Comparison of ENCODE assay signal across 16 cellular contexts in genomic region chr11:13298765-13299164, GRCh38. TPM values are rescaled to one million over a fixed set of nuclear protein-coding genes. Genes with fewer than 3 reads are reported as not detected.
DNase-seq lines count a peak whose midpoint lies in the region; ATAC-seq and TF ChIP-seq lines count a peak whose summit lies in the region.
"Had no signal": no experiment of that assay in that cellular context is flagged by ENCODE, and none has a peak within 500 bp of the region (broad histone marks: within the 10 kb centered on the region; RNA-seq: fewer than 3 reads in every experiment).

No MANE protein-coding gene starts in this region.

- in situ Hi-C loops in gastrocnemius medialis (cut with MboI; ENCODE audit: low sequenced_read_pairs in 4 of 4), result no loop called here

- H3K36me3 Mint-ChIP-seq in activated T-cell treated with anti-CD3 and anti-CD28 coated beads, Interleukin-2, amount 50 U/mL, for 24 hours (ENCODE audit: low read depth), result peaks cover 13% of the 10 kb centered on the region
- H3K36me3 Mint-ChIP-seq in endodermal cell (ENCODE audit: low read depth), result no peaks in the 10 kb centered on the region

- H3K36me3 ChIP-seq in endodermal cell (ENCODE audit: control insufficient read depth, insufficient read depth, low read length), result no peaks in the 10 kb centered on the region
- H3K36me3 ChIP-seq in spleen, result no peaks in the 10 kb centered on the region
- H3K36me3 ChIP-seq in gastrocnemius medialis, result no peaks in the 10 kb centered on the region
- H3K36me3 ChIP-seq in effector memory CD4-positive, alpha-beta T cell (ENCODE audit: control insufficient read depth, insufficient read depth, low read length), result no peaks in the 10 kb centered on the region
- H3K36me3 ChIP-seq: HAP-1, Peyer's patch had no signal

- peaks cover 67% of the 10 kb centered on the region for H3K4me1 Mint-ChIP-seq in activated T-cell treated with anti-CD3 and anti-CD28 coated beads, Interleukin-2, amount 50 U/mL, for 24 hours (ENCODE audit: low read depth)
- H3K4me1 Mint-ChIP-seq in endodermal cell, result peaks cover 15% of the 10 kb centered on the region

- H3K27me3 Mint-ChIP-seq in activated T-cell treated with anti-CD3 and anti-CD28 coated beads, Interleukin-2, amount 50 U/mL, for 24 hours, result no peaks in the 10 kb centered on the region
- H3K27me3 Mint-ChIP-seq in endodermal cell (ENCODE audit: insufficient read depth), result no peaks in the 10 kb centered on the region
- H3K27me3 Mint-ChIP-seq: IgD-negative memory B cell had no signal

- H3K9me3 Mint-ChIP-seq in activated T-cell treated with anti-CD3 and anti-CD28 coated beads, Interleukin-2, amount 50 U/mL, for 24 hours, result peaks cover 2% of the 10 kb centered on the region
- H3K9me3 Mint-ChIP-seq in endodermal cell, result no peaks in the 10 kb centered on the region

- H3K9me3 ChIP-seq in endodermal cell (ENCODE audit: control insufficient read depth, low read length) (no peaks in the 10 kb centered on the region), spleen (no peaks in the 10 kb centered on the region), gastrocnemius medialis (no peaks in the 10 kb centered on the region)
- H3K9me3 ChIP-seq in effector memory CD4-positive, alpha-beta T cell (ENCODE audit: control insufficient read depth, low read length), result no peaks in the 10 kb centered on the region
- H3K9me3 ChIP-seq: A549, HAP-1, Peyer's patch had no signal

- intact Hi-C loops in spleen (cut with DNase I; ENCODE audit: low total_unique reads), result no loop called here
- intact Hi-C loops in gastrocnemius medialis (cut with DNase I; ENCODE audit: low total_unique reads), result no loop called here

- H3K27ac ChIP-seq in endodermal cell (ENCODE audit: low read depth, low read length) (no peak overlapping the region), spleen (peak overlapping the region in 1 of 8 donors; percentile 60), gastrocnemius medialis (peak overlapping the region in 1 of 4 donors; percentile 33)
- H3K27ac ChIP-seq in effector memory CD4-positive, alpha-beta T cell (ENCODE audit: insufficient read depth, low read length, poor library complexity, severe bottlenecking), result no peak overlapping the region
- H3K27ac ChIP-seq: A549, Peyer's patch had no signal

- H3K9ac ChIP-seq in endodermal cell (ENCODE audit: extremely low read depth, low read length, poor library complexity, severe bottlenecking), result no peak overlapping the region

- peak; percentile 38 for TF ChIP-seq CTCF in endodermal cell (conservative IDR thresholded peaks at IDR 0.05)
- TF ChIP-seq CTCF in spleen (IDR thresholded peaks at IDR 0.05 in 8 of 11, conservative IDR thresholded peaks at IDR 0.05 in 3 of 11), result no peak
- TF ChIP-seq CTCF in gastrocnemius medialis (IDR thresholded peaks at IDR 0.05 in 4 of 5, conservative IDR thresholded peaks at IDR 0.05 in 1 of 5), result no peak

- no peak for ATAC-seq in gastrocnemius medialis
- ATAC-seq: A549, GM12878 had no signal

- H3K4me3 ChIP-seq in endodermal cell (ENCODE audit: low read length) (no peak overlapping the region), spleen (no peak overlapping the region), gastrocnemius medialis (no peak overlapping the region)
- H3K4me3 ChIP-seq in effector memory CD4-positive, alpha-beta T cell (ENCODE audit: insufficient read depth, low read depth, low read length, poor library complexity, severe bottlenecking), result no peak overlapping the region
- H3K4me3 ChIP-seq: A549, GM12878, HAP-1, Peyer's patch had no signal

- H3K27ac Mint-ChIP-seq in activated T-cell treated with anti-CD3 and anti-CD28 coated beads, Interleukin-2, amount 50 U/mL, for 24 hours, result peak overlapping the region; percentile 66
- H3K27ac Mint-ChIP-seq in endodermal cell, result no peak overlapping the region
- H3K27ac Mint-ChIP-seq: IgD-negative memory B cell had no signal

- TF ChIP-seq POLR2A in spleen (IDR thresholded peaks at IDR 0.05) (no peak), gastrocnemius medialis (IDR thresholded peaks at IDR 0.05) (no peak)

- no peak overlapping the region for H3K4me3 Mint-ChIP-seq in activated T-cell treated with anti-CD3 and anti-CD28 coated beads, Interleukin-2, amount 50 U/mL, for 24 hours
- H3K4me3 Mint-ChIP-seq in endodermal cell, result no peak overlapping the region
- H3K4me3 Mint-ChIP-seq: CD14-positive monocyte had no signal

- no peak for DNase-seq in activated T-cell treated with anti-CD3 and anti-CD28 coated beads, Interleukin-2, amount 50 U/mL, for 24 hours
- no peak for DNase-seq in activated T-cell treated with anti-CD3 and anti-CD28 coated beads, Interleukin-2, amount 50 U/mL, for 1 hour
- DNase-seq in SK-N-DZ (ENCODE audit: low spot score) (peak; percentile 12), endodermal cell (no peak), spleen (peak; percentile 53), gastrocnemius medialis (no peak)
- DNase-seq in effector memory CD4-positive, alpha-beta T cell, result no peak
- DNase-seq: DMS79, NCI-H1417 treated with DMSO at 0.1 percent for 48 hours, NCI-H82, Peyer's patch had no signal

- WGBS in endodermal cell (ENCODE audit: insufficient coverage in 1 of 2, insufficient read length in 1 of 2), 2 experiments, result 75 to 85% methylated on average over 2 to 4 of the region's 4 CpGs
- WGBS in spleen, 5 donors, result 57 to 75% (median 64%) methylated on average over 4 of the region's 4 CpGs

- H3K4me1 ChIP-seq in endodermal cell (ENCODE audit: control insufficient read depth, insufficient read depth, low read length) (no peaks in the 10 kb centered on the region), spleen (peaks cover 19 to 100% (median 74%) of the 10 kb centered on the region in 6 donors), gastrocnemius medialis (peaks cover 87 to 96% of the 10 kb centered on the region in 2 donors)
- H3K4me1 ChIP-seq in effector memory CD4-positive, alpha-beta T cell (ENCODE audit: control insufficient read depth, insufficient read depth, low read length, poor library complexity, severe bottlenecking), result peaks cover 36% of the 10 kb centered on the region
- H3K4me1 ChIP-seq: A549, HAP-1 had no signal

- H3K27me3 ChIP-seq in endodermal cell (ENCODE audit: control insufficient read depth, insufficient read depth, low read length, poor library complexity, severe bottlenecking) (no peaks in the 10 kb centered on the region), spleen (replicated peaks in 1 of 7) (no peaks in the 10 kb centered on the region), gastrocnemius medialis (no peaks in the 10 kb centered on the region)
- no peaks in the 10 kb centered on the region for H3K27me3 ChIP-seq in effector memory CD4-positive, alpha-beta T cell (replicated peaks; ENCODE audit: control insufficient read depth, insufficient read depth, low read length, poor library complexity, severe bottlenecking)
- H3K27me3 ChIP-seq: Peyer's patch had no signal

RNA-seq across cellular contexts. Expression of gene BMAL1, which starts 21.2 kb away (rescaled TPM):
- polyA plus RNA-seq in SK-N-DZ (2014; cell fraction: cytosol; rRNA removed), result 9.9 and 20.0 TPM in 2 replicates
- polyA plus RNA-seq in SK-N-DZ (2014; cell fraction: nucleus; rRNA removed), result 19.1 and 20.9 TPM in 2 replicates
- 1 to 10 TPM; 3.7 to 7.2 TPM for total RNA-seq in endodermal cell
- 4.3 TPM for polyA plus RNA-seq in endodermal cell (2013, experiment 1 of 2)
- polyA plus RNA-seq in endodermal cell (2013, experiment 2 of 2), result 5.7 TPM
- total RNA-seq in spleen, result 10 to 100 TPM; 33.1 to 58.4 (median 38.7) TPM
- polyA plus RNA-seq in spleen, result 10 to 100 TPM in 1 of 3 donors, 1 to 10 TPM in 2; 6.5 to 12.0 (median 9.0) TPM
- total RNA-seq in gastrocnemius medialis, result 10 to 100 TPM; 27.7 to 81.8 (median 41.0) TPM

Comparison
In these comparisons a context has a peak if more than half of its experiments do, and no peak if none do; other contexts are left out.
1. DNase-seq: peak in SK-N-DZ (single experiment) and spleen (single experiment); none in activated T-cell treated with anti-CD3 and anti-CD28 coated beads, Interleukin-2, amount 50 U/mL, for 24 hours (single experiment), activated T-cell treated with anti-CD3 and anti-CD28 coated beads, Interleukin-2, amount 50 U/mL, for 1 hour (single experiment), endodermal cell (single experiment), gastrocnemius medialis (0 of 2) and effector memory CD4-positive, alpha-beta T cell (0 of 3).